ENCODE assay signal across 12 cellular contexts in the genomic region with DNA sequence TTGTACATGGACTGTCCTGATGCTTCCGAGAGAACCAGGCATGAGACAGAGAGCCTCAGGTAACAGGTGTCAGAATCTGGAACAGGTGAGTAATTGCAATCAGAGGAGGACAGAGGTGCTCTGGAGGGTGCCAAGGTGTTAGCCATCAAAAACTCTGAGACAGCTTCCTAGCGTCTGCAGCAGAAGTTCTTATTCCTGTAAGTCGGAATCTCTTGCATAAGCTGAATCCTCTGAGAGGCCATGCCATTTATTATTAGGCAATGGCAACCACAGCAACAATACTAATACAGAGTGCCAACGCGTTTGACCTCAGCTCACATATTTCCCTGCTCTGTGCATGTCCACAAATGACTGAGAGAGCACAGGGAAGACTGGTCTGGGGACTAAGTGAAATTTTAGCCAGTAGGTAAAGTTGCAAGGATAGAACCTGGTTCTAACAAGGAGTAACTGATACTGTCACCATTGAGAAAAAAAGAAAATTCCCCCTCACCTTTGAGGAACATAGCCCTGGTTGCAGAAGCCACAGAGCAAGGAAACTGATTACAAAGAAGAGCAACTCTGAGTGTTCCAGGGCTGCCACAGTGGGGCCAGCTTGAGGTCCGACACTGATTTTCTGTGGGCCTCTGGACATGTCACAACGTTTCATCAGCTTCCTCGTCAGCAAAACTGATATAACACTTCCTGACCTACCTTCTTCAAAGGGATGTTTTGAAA. TPM values are rescaled to one million over a fixed set of nuclear protein-coding genes. Genes with fewer than 3 reads are reported as not detected.
DNase-seq lines count a peak whose midpoint lies in the region; ATAC-seq, FAIRE-seq and TF ChIP-seq lines count a peak whose summit lies in the region.
"Had no signal": no experiment of that assay in that cellular context is flagged by ENCODE, and none has a peak within 500 bp of the region (broad histone marks: within the 10 kb centered on the region; RNA-seq: fewer than 3 reads in every experiment).

No MANE protein-coding gene starts in this region.

- H3K27ac ChIP-seq in body of pancreas (peak overlapping the region in 2 of 4 donors; percentile 14 to 67), skeletal muscle tissue (ENCODE audit: low read depth, low read length) (no peak overlapping the region), OCI-LY7 (ENCODE audit: low read depth, low read length, poor library complexity, severe bottlenecking) (no peak overlapping the region)

- H3K27me3 ChIP-seq in body of pancreas (no peaks in the 10 kb centered on the region), skeletal muscle tissue (ENCODE audit: control insufficient read depth in 3 of 3, insufficient read depth in 3 of 3, low read length in 3 of 3) (no peaks in the 10 kb centered on the region)

- CTCF ChIA-PET in OCI-LY7 (lab: Charles Lee; ENCODE audit: unreplicated experiment) = no interaction called here

- DNase-seq in NCI-H2107 treated with DMSO at 0.1 percent for 48 hours (lab: John Stamatoyannopoulos, UW; ENCODE audit: unreplicated experiment) (peak; percentile 4), NCI-H2107 (lab: John Stamatoyannopoulos, UW) (no peak), body of pancreas (peak in 3 of 4 donors; percentile 21 to 50 (median 22)), left kidney (ENCODE audit: low read depth, low spot score) (peak; percentile 17), DMS53 treated with DMSO at 0.1 percent for 48 hours (lab: John Stamatoyannopoulos, UW; ENCODE audit: unreplicated experiment) (no peak), OCI-LY7 (ENCODE audit: low spot score) (no peak), GM19239 (ENCODE audit: insufficient read length, low spot score) (no peak)
- DNase-seq: DMS153; NCI-H1092; stimulated activated naive B cell treated with anti-CD40 and anti-IgM and Interleukin-4, amounts not matched to agents 10 μg/mL and 1 μg/mL and 100 μg/mL, for 72 hours had no signal

- WGBS in body of pancreas, 2 donors = 27% methylated on average over 8 of the region's 8 CpGs

- H3K4me2 ChIP-seq in OCI-LY7 (ENCODE audit: low read length) = no peak overlapping the region

- peak; percentile 76 for ATAC-seq in body of pancreas
- ATAC-seq: stimulated activated naive B cell treated with anti-CD40 and anti-IgM and Interleukin-4, amounts not matched to agents 10 μg/mL and 1 μg/mL and 100 μg/mL, for 72 hours had no signal

- H3K79me2 ChIP-seq in OCI-LY7 (ENCODE audit: insufficient read depth, low read depth, low read length) = no peaks in the 10 kb centered on the region

- H3K4me3 ChIP-seq in body of pancreas (no peak overlapping the region), skeletal muscle tissue (ENCODE audit: low read length in 3 of 3) (peak overlapping the region in 2 of 3 donors; percentile 30), OCI-LY7 (ENCODE audit: low read depth, low read length, poor library complexity, severe bottlenecking) (no peak overlapping the region)

- H3K9me3 ChIP-seq in body of pancreas (no peaks in the 10 kb centered on the region), skeletal muscle tissue (ENCODE audit: control insufficient read depth in 3 of 3, low read length in 3 of 3) (no peaks in the 10 kb centered on the region), OCI-LY7 (ENCODE audit: low read length) (no peaks in the 10 kb centered on the region)

- BruUV-seq in OCI-LY7 (replicated peaks; lab: Mats Ljungman, UMichigan) = no TSS peak

- no peak for TF ChIP-seq POLR2A in body of pancreas (IDR thresholded peaks at IDR 0.05)

- no peak overlapping the region for H2AFZ ChIP-seq in OCI-LY7 (ENCODE audit: low read length)

- peak overlapping the region in 1 of 3 donors; percentile 60 for H3K9ac ChIP-seq in skeletal muscle tissue (ENCODE audit: low read depth in 1 of 3, low read length in 3 of 3)

- no peak for FAIRE-seq in GM19239 (lab: Jason Lieb, UNC)
- FAIRE-seq: GM12891 had no signal

- H4K20me1 ChIP-seq in OCI-LY7 (ENCODE audit: insufficient read depth, low read length) = no peaks in the 10 kb centered on the region

- intact Hi-C loops in body of pancreas (cut with DNase I) (no loop called here), OCI-LY7 (cut with micrococcal nuclease; ENCODE audit: unreplicated experiment) (no loop called here)

- H3K4me1 ChIP-seq in body of pancreas (peaks cover 24% of the 10 kb centered on the region), skeletal muscle tissue (ENCODE audit: control insufficient read depth in 3 of 3, insufficient read depth in 3 of 3, low read length in 3 of 3) (peaks cover 10 to 22% (median 17%) of the 10 kb centered on the region in 3 donors), OCI-LY7 (ENCODE audit: insufficient read depth, low read length, poor library complexity, severe bottlenecking) (no peaks in the 10 kb centered on the region)

- no peaks in the 10 kb centered on the region for H3K9me2 ChIP-seq in OCI-LY7 (ENCODE audit: insufficient read depth, low read length)

- H3K36me3 ChIP-seq in body of pancreas (replicated peaks in 1 of 2; ENCODE audit: insufficient read depth in 1 of 2, low read depth in 2 of 2) = no peaks in the 10 kb centered on the region
- H3K36me3 ChIP-seq in skeletal muscle tissue (ENCODE audit: control insufficient read depth in 3 of 3, insufficient read depth in 3 of 3, low read length in 3 of 3) = no peaks in the 10 kb centered on the region
- H3K36me3 ChIP-seq in OCI-LY7 (ENCODE audit: insufficient read depth, low read length) = no peaks in the 10 kb centered on the region

- POLR2A ChIA-PET in OCI-LY7 (lab: Charles Lee) = interaction anchor here (0.5 to 1.2 kb wide), 7 partner anchors 10 to 1166 kb away, joined by 3 to 4 read pairs (median 3); no protein-coding TSS in a partner anchor

- TF ChIP-seq CTCF in body of pancreas (IDR thresholded peaks at IDR 0.05) = no peak
- no peak for TF ChIP-seq CTCF in OCI-LY7 (conservative IDR thresholded peaks at IDR 0.05; ENCODE audit: low read length)

RNA-seq across cellular contexts. Expression of gene ACSL3, which starts 55.1 kb away (rescaled TPM):
- 10 to 100 TPM; 24.6 to 60.0 TPM for total RNA-seq in body of pancreas
- total RNA-seq in skeletal muscle tissue = 85.6 TPM
- 62.6 and 65.6 TPM in 2 replicates for total RNA-seq in OCI-LY7 (2014; rRNA removed; shearing (Covaris generic))
- total RNA-seq in OCI-LY7 (2022) = 83.2 and 83.4 TPM in 2 replicates

Comparison
In these comparisons a context has a peak if more than half of its experiments do, and no peak if none do; other contexts are left out.
1. DNase-seq: peak in NCI-H2107 treated with DMSO at 0.1 percent for 48 hours (single experiment), body of pancreas (3 of 4) and left kidney (single experiment); none in NCI-H2107 (single experiment), DMS53 treated with DMSO at 0.1 percent for 48 hours (single experiment), OCI-LY7 (single experiment) and GM19239 (single experiment).
2. H3K4me3 ChIP-seq: peak in skeletal muscle tissue (2 of 3); none in body of pancreas (0 of 2) and OCI-LY7 (single experiment).